In the genomic region with DNA sequence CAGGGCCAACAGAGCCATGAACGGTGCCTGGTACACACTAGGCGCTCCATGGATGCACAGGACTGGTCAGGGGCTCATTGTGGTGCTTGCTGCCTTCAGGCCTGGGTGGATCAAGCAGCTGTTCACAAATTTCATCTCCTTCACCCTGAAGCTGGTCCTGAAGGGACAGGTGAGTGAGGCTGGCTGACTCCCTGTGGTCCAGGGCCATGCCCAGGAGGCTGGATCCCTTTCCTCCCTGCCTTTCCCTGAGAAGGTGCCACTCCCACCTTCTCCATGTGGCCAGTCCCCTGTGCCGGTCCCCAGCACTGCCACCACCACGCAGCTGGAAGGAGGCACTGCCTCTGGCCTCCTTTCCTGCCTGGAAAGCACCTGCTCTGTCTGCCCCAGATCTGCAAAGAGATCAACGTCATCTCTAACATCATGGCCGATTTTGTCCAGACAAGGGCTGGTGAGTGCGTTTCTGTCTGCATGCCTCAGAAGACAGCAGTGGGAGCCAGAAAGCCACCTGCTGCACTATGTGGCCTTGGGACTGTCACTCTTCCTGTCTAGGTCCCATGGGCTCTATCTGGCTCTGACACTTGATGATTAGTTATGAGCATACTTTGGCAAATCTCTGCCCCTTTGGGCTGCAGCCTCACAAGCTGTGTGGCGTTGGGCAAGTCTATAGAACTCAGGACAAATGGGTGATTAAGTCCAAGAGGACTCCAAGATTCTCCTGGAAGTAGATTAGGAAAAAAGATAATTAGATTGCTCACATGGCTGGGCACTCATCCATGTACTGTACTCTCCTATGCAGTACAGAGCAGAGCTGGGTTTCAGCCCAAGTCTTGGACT, we compare ENCODE assay signal across 11 cellular contexts. TPM values are rescaled to one million over a fixed set of nuclear protein-coding genes. Genes with fewer than 3 reads are reported as not detected.
DNase-seq lines count a peak whose midpoint lies in the region; ATAC-seq and TF ChIP-seq lines count a peak whose summit lies in the region.
"Had no signal": no experiment of that assay in that cellular context is flagged by ENCODE, and none has a peak within 500 bp of the region (broad histone marks: within the 10 kb centered on the region; RNA-seq: fewer than 3 reads in every experiment).

No MANE protein-coding gene starts in this region.

- ATAC-seq in CD8-positive, alpha-beta T cell, result peak; percentile 48
- ATAC-seq in GM19351 (IDR thresholded peaks at IDR 0.05; ENCODE audit: unreplicated experiment) (peak; percentile 70), HG03045 (IDR thresholded peaks at IDR 0.05; ENCODE audit: unreplicated experiment) (peak; percentile 49)
- no peak for ATAC-seq in activated CD8-positive, alpha-beta T cell treated with anti-CD3 and anti-CD28 coated beads, Interleukin-2, amount 10 ng/mL, durations not matched to agents 7 days and 5 days
- ATAC-seq: esophagus mucosa had no signal

- POLR2A ChIA-PET in CD8-positive, alpha-beta T cell (lab: Charles Lee), result interaction anchor here (0.7 to 1.9 kb wide), 7 partner anchors 18 to 81 kb away, joined by 3 to 6 read pairs (median 3); a partner anchor contains a TSS
- POLR2A ChIA-PET in activated CD8-positive, alpha-beta T cell treated with anti-CD3 and anti-CD28 coated beads, Interleukin-2, amount 10 ng/mL, durations not matched to agents 7 days and 5 days (lab: Charles Lee), result interaction anchor here (1.0 to 4.4 kb wide), 7 partner anchors 11 to 107 kb away, joined by 3 to 21 read pairs (median 4); a partner anchor contains a TSS

- no peak overlapping the region for H3K27ac ChIP-seq in CD8-positive, alpha-beta T cell (ENCODE audit: low read depth, low read length)
- no peak overlapping the region for H3K27ac ChIP-seq in stomach

- H3K4me1 Mint-ChIP-seq in CD8-positive, alpha-beta T cell (ENCODE audit: low read depth), result peaks cover 46% of the 10 kb centered on the region
- peaks cover 25% of the 10 kb centered on the region for H3K4me1 Mint-ChIP-seq in activated CD8-positive, alpha-beta T cell treated with anti-CD3 and anti-CD28 coated beads, Interleukin-2, amount 10 ng/mL, durations not matched to agents 7 days and 5 days (ENCODE audit: low read depth)
- peaks cover 6% of the 10 kb centered on the region for H3K4me1 Mint-ChIP-seq in glutamatergic neuron (ENCODE audit: low read depth, unreplicated experiment)

- no peaks in the 10 kb centered on the region for H3K27me3 ChIP-seq in CD8-positive, alpha-beta T cell (ENCODE audit: insufficient read depth, low read length)
- H3K27me3 ChIP-seq in stomach, result peaks cover 0 to 5% (median 0%) of the 10 kb centered on the region in 3 donors

- TF ChIP-seq CTCF in CD8-positive, alpha-beta T cell (IDR thresholded peaks at IDR 0.05), result no peak
- no peak for TF ChIP-seq CTCF in glutamatergic neuron (IDR thresholded peaks at IDR 0.05; ENCODE audit: partially characterized antibody, unreplicated experiment)
- no peak for TF ChIP-seq CTCF in stomach (IDR thresholded peaks at IDR 0.05)

- CTCF ChIA-PET in CD8-positive, alpha-beta T cell (lab: Charles Lee), result interaction anchor here (1.0 to 4.7 kb wide), 6 partner anchors 13 to 196 kb away, joined by 3 to 18 read pairs (median 6); no protein-coding TSS in a partner anchor
- CTCF ChIA-PET in activated CD8-positive, alpha-beta T cell treated with anti-CD3 and anti-CD28 coated beads, Interleukin-2, amount 10 ng/mL, durations not matched to agents 7 days and 5 days (lab: Charles Lee), result interaction anchor here (1.0 to 1.4 kb wide), 5 partner anchors 9 to 113 kb away, joined by 3 to 6 read pairs (median 4); a partner anchor contains a TSS

- peaks cover 53% of the 10 kb centered on the region for H3K4me1 ChIP-seq in CD8-positive, alpha-beta T cell (ENCODE audit: insufficient read depth, low read length)
- peaks cover 0 to 6% (median 0%) of the 10 kb centered on the region in 4 donors for H3K4me1 ChIP-seq in stomach

- H3K36me3 ChIP-seq in CD8-positive, alpha-beta T cell (ENCODE audit: insufficient read depth, low read length), result no peaks in the 10 kb centered on the region
- no peaks in the 10 kb centered on the region for H3K36me3 ChIP-seq in stomach

- no peak for TF ChIP-seq EP300 in stomach (IDR thresholded peaks at IDR 0.05)

- no peak for DNase-seq in CD8-positive, alpha-beta T cell
- DNase-seq in T-helper 22 cell (ENCODE audit: low read depth) (peak; percentile 17), NCI-H1092 (lab: John Stamatoyannopoulos, UW) (no peak), glutamatergic neuron (no peak), stomach (no peak)
- no peak for DNase-seq in activated CD8-positive, alpha-beta T cell treated with anti-CD3 and anti-CD28 coated beads, Interleukin-2, amount 10 ng/mL, durations not matched to agents 7 days and 5 days
- DNase-seq: SIG-M5 had no signal

- no peaks in the 10 kb centered on the region for H3K9me3 ChIP-seq in CD8-positive, alpha-beta T cell (ENCODE audit: low read length)
- no peaks in the 10 kb centered on the region for H3K9me3 ChIP-seq in stomach

- no peak overlapping the region for H3K4me3 Mint-ChIP-seq in CD8-positive, alpha-beta T cell
- no peak overlapping the region for H3K4me3 Mint-ChIP-seq in activated CD8-positive, alpha-beta T cell treated with anti-CD3 and anti-CD28 coated beads, Interleukin-2, amount 10 ng/mL, durations not matched to agents 7 days and 5 days
- no peak overlapping the region for H3K4me3 Mint-ChIP-seq in glutamatergic neuron (ENCODE audit: unreplicated experiment)

- H3K9me3 Mint-ChIP-seq in CD8-positive, alpha-beta T cell, result no peaks in the 10 kb centered on the region
- H3K9me3 Mint-ChIP-seq in activated CD8-positive, alpha-beta T cell treated with anti-CD3 and anti-CD28 coated beads, Interleukin-2, amount 10 ng/mL, durations not matched to agents 7 days and 5 days (ENCODE audit: insufficient read depth), result no peaks in the 10 kb centered on the region
- peaks cover 8% of the 10 kb centered on the region for H3K9me3 Mint-ChIP-seq in glutamatergic neuron (ENCODE audit: unreplicated experiment)
- H3K9me3 Mint-ChIP-seq: activated T-helper 2 cell treated with anti-CD3 and anti-CD28 coated beads, Interferon-gamma antibody, Interleukin-2, Interleukin-4, amounts not matched to agents 10 μg/mL and 5 μg/mL and 100 μg/mL, durations not matched to agents 14 hours and 24 hours and 36 hours had no signal

- intact Hi-C loops in CD8-positive, alpha-beta T cell (cut with DNase I, micrococcal nuclease), result loop anchor here in 1 of 2 experiments (1.0 kb wide), 1 partner anchor 11 kb away; no protein-coding TSS in a partner anchor
- intact Hi-C loops in stomach (cut with DNase I; ENCODE audit: low total_unique reads), result no loop called here

- 55 to 80% (median 75%) methylated on average over 6 to 8 of the region's 8 CpGs for WGBS in stomach, 5 donors

- no peaks in the 10 kb centered on the region for H3K27me3 Mint-ChIP-seq in CD8-positive, alpha-beta T cell (ENCODE audit: low read depth)
- no peaks in the 10 kb centered on the region for H3K27me3 Mint-ChIP-seq in activated CD8-positive, alpha-beta T cell treated with anti-CD3 and anti-CD28 coated beads, Interleukin-2, amount 10 ng/mL, durations not matched to agents 7 days and 5 days (ENCODE audit: low read depth)
- H3K27me3 Mint-ChIP-seq in glutamatergic neuron (ENCODE audit: unreplicated experiment), result peaks cover 6% of the 10 kb centered on the region

- TF ChIP-seq POLR2A in stomach (IDR thresholded peaks at IDR 0.05), result no peak

- peak overlapping the region; percentile 63 for H3K27ac Mint-ChIP-seq in CD8-positive, alpha-beta T cell
- no peak overlapping the region for H3K27ac Mint-ChIP-seq in activated CD8-positive, alpha-beta T cell treated with anti-CD3 and anti-CD28 coated beads, Interleukin-2, amount 10 ng/mL, durations not matched to agents 7 days and 5 days
- no peak overlapping the region for H3K27ac Mint-ChIP-seq in glutamatergic neuron (ENCODE audit: unreplicated experiment)
- H3K27ac Mint-ChIP-seq: activated T-helper 2 cell treated with anti-CD3 and anti-CD28 coated beads, Interferon-gamma antibody, Interleukin-2, Interleukin-4, amounts not matched to agents 10 μg/mL and 5 μg/mL and 100 μg/mL, durations not matched to agents 14 hours and 24 hours and 36 hours had no signal

- H3K36me3 Mint-ChIP-seq in CD8-positive, alpha-beta T cell, result no peaks in the 10 kb centered on the region
- H3K36me3 Mint-ChIP-seq in activated CD8-positive, alpha-beta T cell treated with anti-CD3 and anti-CD28 coated beads, Interleukin-2, amount 10 ng/mL, durations not matched to agents 7 days and 5 days (ENCODE audit: low read depth), result no peaks in the 10 kb centered on the region
- no peaks in the 10 kb centered on the region for H3K36me3 Mint-ChIP-seq in glutamatergic neuron (ENCODE audit: unreplicated experiment)

- no peak overlapping the region for H3K4me3 ChIP-seq in CD8-positive, alpha-beta T cell (ENCODE audit: low read depth, low read length)
- H3K4me3 ChIP-seq in stomach, result no peak overlapping the region

RNA-seq across cellular contexts. Expression of a gene that starts 9.4 kb away (rescaled TPM):
- total RNA-seq in CD8-positive, alpha-beta T cell, result under 1 TPM in 1 of 2 experiments, not detected in 1; 0.19 TPM
- total RNA-seq in activated CD8-positive, alpha-beta T cell treated with anti-CD3 and anti-CD28 coated beads, Interleukin-2, amount 10 ng/mL, durations not matched to agents 7 days and 5 days, result not detected
- not detected for total RNA-seq in glutamatergic neuron (ENCODE audit: unreplicated experiment)
- 1 to 10 TPM in 1 of 5 donors, not detected in 4; 2.9 TPM for total RNA-seq in stomach
- under 1 TPM; 0.18 to 0.46 (median 0.19) TPM for polyA plus RNA-seq in stomach
- total RNA-seq: activated T-helper 2 cell treated with anti-CD3 and anti-CD28 coated beads, Interferon-gamma antibody, Interleukin-2, Interleukin-4, amounts not matched to agents 10 μg/mL and 5 μg/mL and 100 μg/mL, durations not matched to agents 14 hours and 24 hours and 36 hours; esophagus mucosa had no signal

RNA-seq across cellular contexts. Expression of a gene that starts 18.2 kb away (rescaled TPM):
- total RNA-seq in CD8-positive, alpha-beta T cell, result 100 to 1,000 TPM; 670 to 690 TPM
- 100 to 1,000 TPM; 280 to 291 TPM for total RNA-seq in activated CD8-positive, alpha-beta T cell treated with anti-CD3 and anti-CD28 coated beads, Interleukin-2, amount 10 ng/mL, durations not matched to agents 7 days and 5 days
- total RNA-seq in glutamatergic neuron (ENCODE audit: unreplicated experiment), result 1.5 TPM
- total RNA-seq in stomach, result 100 to 1,000 TPM in 1 of 5 donors, 10 to 100 TPM in 4; 12.5 to 265 (median 40.2) TPM
- 10 to 100 TPM; 11.7 to 24.5 (median 14.2) TPM for polyA plus RNA-seq in stomach

RNA-seq across cellular contexts. Expression of a gene that starts 39.2 kb away (rescaled TPM):
- total RNA-seq in CD8-positive, alpha-beta T cell, result 100 to 1,000 TPM; 191 to 201 TPM
- 10 to 100 TPM; 88.2 to 95.2 TPM for total RNA-seq in activated CD8-positive, alpha-beta T cell treated with anti-CD3 and anti-CD28 coated beads, Interleukin-2, amount 10 ng/mL, durations not matched to agents 7 days and 5 days
- total RNA-seq in glutamatergic neuron (ENCODE audit: unreplicated experiment) (160 TPM), stomach (100 to 1,000 TPM in 3 of 5 donors, 10 to 100 TPM in 1, 1 to 10 TPM in 1; 2.6 to 329 (median 190) TPM)
- polyA plus RNA-seq in stomach, result 10 to 100 TPM; 40.4 to 63.7 (median 57.9) TPM
